26 cellular contexts compared by ENCODE assay signal in genomic region chr11:9525116-9525515, GRCh38. TPM values are rescaled to one million over a fixed set of nuclear protein-coding genes. Genes with fewer than 3 reads are reported as not detected.
DNase-seq lines count a peak whose midpoint lies in the region; FAIRE-seq and TF ChIP-seq lines count a peak whose summit lies in the region.
"Had no signal": no experiment of that assay in that cellular context is flagged by ENCODE, and none has a peak within 500 bp of the region (broad histone marks: within the 10 kb centered on the region; RNA-seq: fewer than 3 reads in every experiment).

No MANE protein-coding gene starts in this region.

- DNase-seq in GM12891 (ENCODE audit: insufficient read length, low spot score): no peak
- peak; percentile 64 for DNase-seq in M059J (ENCODE audit: low read depth)
- no peak for DNase-seq in chondrocyte (ENCODE audit: low spot score)
- DNase-seq in neuronal stem cell (ENCODE audit: low spot score): no peak
- no peak for DNase-seq in esophagus muscularis mucosa (ENCODE audit: extremely low spot score)
- no peak for DNase-seq in HFFc6
- DNase-seq in Karpas-422: no peak
- DNase-seq in WERI-Rb-1: no peak
- DNase-seq: activated CD4-positive, alpha-beta T cell treated with anti-CD3 and anti-CD28 coated beads for 4 hours; aorta; central memory CD4-positive, alpha-beta T cell; DMS153; GDM1; H9; KG1; NCI-H2081 treated with DMSO at 0.1 percent for 48 hours; NCI-H524; SHP77; spleen had no signal

- no peak overlapping the region for H3K18ac ChIP-seq in neuronal stem cell (ENCODE audit: low read length)

- no peak overlapping the region for H2AK5ac ChIP-seq in neuronal stem cell (ENCODE audit: low read depth, low read length)

- H4K8ac ChIP-seq in neuronal stem cell (ENCODE audit: low read depth, low read length): no peak overlapping the region

- H3K4me3 Mint-ChIP-seq in chondrocyte (ENCODE audit: unreplicated experiment) (no peak overlapping the region), HFFc6 (no peak overlapping the region)
- H3K4me3 Mint-ChIP-seq: activated naive CD4-positive, alpha-beta T cell treated with anti-CD3 and anti-CD28 coated beads, Interleukin-2, amount 50 U/mL, for 24 hours; activated T-helper 1 cell treated with anti-CD3 and anti-CD28 coated beads, Interleukin-12 subunit alpha, Interleukin-12 subunit beta, Interleukin-2, Interleukin-4 antibody, amounts not matched to agents 30 ng/mL and 10 ng/mL and 1 ng/mL, durations not matched to agents 14 hours and 24 hours and 36 hours; H9; stimulated activated naive CD8-positive, alpha-beta T cell treated with anti-CD3 and anti-CD28 coated beads, Interleukin-15, Interleukin-2, amounts not matched to agents 100 ng/mL and 50 ng/mL, for 24 hours had no signal

- no peak for TF ChIP-seq EP300 in esophagus muscularis mucosa (IDR thresholded peaks at IDR 0.05)

- no peaks in the 10 kb centered on the region for H3K9me2 ChIP-seq in Karpas-422 (replicated peaks; ENCODE audit: insufficient read depth, low read length)

- H3K27ac ChIP-seq in neuronal stem cell (replicated peaks; ENCODE audit: low read length) (no peak overlapping the region), esophagus muscularis mucosa (replicated peaks in 1 of 4) (peak overlapping the region in 2 of 4 donors; percentile 69 to 75), Karpas-422 (ENCODE audit: low read length) (no peak overlapping the region), WERI-Rb-1 (no peak overlapping the region)
- H3K27ac ChIP-seq: spleen, tibial nerve had no signal

- TF ChIP-seq CTCF in chondrocyte (IDR thresholded peaks at IDR 0.05): no peak
- TF ChIP-seq CTCF in esophagus muscularis mucosa (IDR thresholded peaks at IDR 0.05): no peak
- TF ChIP-seq CTCF in HFFc6 (IDR thresholded peaks at IDR 0.05): no peak
- TF ChIP-seq CTCF in WERI-Rb-1 (IDR thresholded peaks at IDR 0.05; ENCODE audit: low read depth, low read length): no peak

- H3K27ac Mint-ChIP-seq in chondrocyte (ENCODE audit: unreplicated experiment) (peak overlapping the region; percentile 61), HFFc6 (no peak overlapping the region)
- H3K27ac Mint-ChIP-seq: activated naive CD4-positive, alpha-beta T cell treated with anti-CD3 and anti-CD28 coated beads, Interleukin-2, amount 50 U/mL, for 24 hours; activated T-helper 1 cell treated with anti-CD3 and anti-CD28 coated beads, Interleukin-12 subunit alpha, Interleukin-12 subunit beta, Interleukin-2, Interleukin-4 antibody, amounts not matched to agents 30 ng/mL and 10 ng/mL and 1 ng/mL, durations not matched to agents 14 hours and 24 hours and 36 hours; H9; stimulated activated naive CD8-positive, alpha-beta T cell treated with anti-CD3 and anti-CD28 coated beads, Interleukin-15, Interleukin-2, amounts not matched to agents 100 ng/mL and 50 ng/mL, for 24 hours had no signal

- H2BK5ac ChIP-seq in neuronal stem cell (ENCODE audit: low read length): no peak overlapping the region

- H3K9ac ChIP-seq in neuronal stem cell (ENCODE audit: low read depth, low read length, poor library complexity) (peak overlapping the region; percentile 63), Karpas-422 (ENCODE audit: low read length) (no peak overlapping the region)

- no peaks in the 10 kb centered on the region for H3K27me3 ChIP-seq in neuronal stem cell (ENCODE audit: control insufficient read depth in 3 of 3, insufficient read depth in 3 of 3, low read depth in 1 of 3, low read length in 3 of 3)
- H3K27me3 ChIP-seq in esophagus muscularis mucosa: no peaks in the 10 kb centered on the region
- no peaks in the 10 kb centered on the region for H3K27me3 ChIP-seq in Karpas-422 (ENCODE audit: low read length)
- no peaks in the 10 kb centered on the region for H3K27me3 ChIP-seq in WERI-Rb-1 (ENCODE audit: insufficient read depth, low read depth, severe bottlenecking)
- H3K27me3 ChIP-seq: spleen, tibial nerve had no signal

- no peaks in the 10 kb centered on the region for H3K79me2 ChIP-seq in Karpas-422 (ENCODE audit: low read length)

- H3K9me3 Mint-ChIP-seq in chondrocyte (ENCODE audit: low read depth) (no peaks in the 10 kb centered on the region), HFFc6 (no peaks in the 10 kb centered on the region)
- H3K9me3 Mint-ChIP-seq: activated naive CD4-positive, alpha-beta T cell treated with anti-CD3 and anti-CD28 coated beads, Interleukin-2, amount 50 U/mL, for 24 hours; activated T-helper 1 cell treated with anti-CD3 and anti-CD28 coated beads, Interleukin-12 subunit alpha, Interleukin-12 subunit beta, Interleukin-2, Interleukin-4 antibody, amounts not matched to agents 30 ng/mL and 10 ng/mL and 1 ng/mL, durations not matched to agents 14 hours and 24 hours and 36 hours; H9; stimulated activated naive CD8-positive, alpha-beta T cell treated with anti-CD3 and anti-CD28 coated beads, Interleukin-15, Interleukin-2, amounts not matched to agents 100 ng/mL and 50 ng/mL, for 24 hours had no signal

- intact Hi-C loops in esophagus muscularis mucosa (cut with DNase I): no loop called here

- H3K4me1 ChIP-seq in neuronal stem cell (ENCODE audit: control insufficient read depth in 2 of 2, insufficient read depth in 1 of 2, low read depth in 1 of 2, low read length in 2 of 2) (peaks cover 0 to 11% of the 10 kb centered on the region in 2 donors), esophagus muscularis mucosa (peaks cover 20 to 53% (median 45%) of the 10 kb centered on the region in 4 donors), Karpas-422 (ENCODE audit: low read length) (no peaks in the 10 kb centered on the region)

- no peaks in the 10 kb centered on the region for H3K79me1 ChIP-seq in neuronal stem cell (ENCODE audit: low read depth, low read length)

- no peak overlapping the region for H3K23ac ChIP-seq in neuronal stem cell (ENCODE audit: low read depth, low read length, poor library complexity)

- no peaks in the 10 kb centered on the region for H3K27me3 Mint-ChIP-seq in chondrocyte (ENCODE audit: low read depth)
- H3K27me3 Mint-ChIP-seq in HFFc6 (ENCODE audit: insufficient read depth): no peaks in the 10 kb centered on the region
- H3K27me3 Mint-ChIP-seq: activated naive CD4-positive, alpha-beta T cell treated with anti-CD3 and anti-CD28 coated beads, Interleukin-2, amount 50 U/mL, for 24 hours; stimulated activated naive CD8-positive, alpha-beta T cell treated with anti-CD3 and anti-CD28 coated beads, Interleukin-15, Interleukin-2, amounts not matched to agents 100 ng/mL and 50 ng/mL, for 24 hours had no signal

- no peaks in the 10 kb centered on the region for H4K20me1 ChIP-seq in Karpas-422 (ENCODE audit: insufficient read depth, low read depth, low read length)

- H2AFZ ChIP-seq in neuronal stem cell (ENCODE audit: low read length) (no peak overlapping the region), Karpas-422 (ENCODE audit: low read length) (no peak overlapping the region)

- H3K4ac ChIP-seq in neuronal stem cell (ENCODE audit: low read length): no peak overlapping the region

- no peak overlapping the region for H2BK12ac ChIP-seq in neuronal stem cell (ENCODE audit: low read length)

- FAIRE-seq in GM12891 (lab: Jason Lieb, UNC): peak; percentile 13
- FAIRE-seq: keratinocyte had no signal

- H3K9me3 ChIP-seq in neuronal stem cell (replicated peaks in 1 of 2; ENCODE audit: control insufficient read depth in 2 of 2, insufficient read depth in 1 of 2, low read depth in 1 of 2, low read length in 2 of 2): no peaks in the 10 kb centered on the region
- no peaks in the 10 kb centered on the region for H3K9me3 ChIP-seq in esophagus muscularis mucosa
- no peaks in the 10 kb centered on the region for H3K9me3 ChIP-seq in Karpas-422 (ENCODE audit: low read length)
- no peaks in the 10 kb centered on the region for H3K9me3 ChIP-seq in WERI-Rb-1 (ENCODE audit: severe bottlenecking)
- H3K9me3 ChIP-seq: prostate gland, spleen, tibial nerve had no signal

- TF ChIP-seq POLR2A in GM12891 (IDR thresholded peaks at IDR 0.05; ENCODE audit: low read depth, low read length): no peak
- TF ChIP-seq POLR2A in esophagus muscularis mucosa (IDR thresholded peaks at IDR 0.05; ENCODE audit: low read depth): no peak

- H2BK15ac ChIP-seq in neuronal stem cell (ENCODE audit: low read length): no peak overlapping the region

- peaks cover 9 to 40% of the 10 kb centered on the region in 2 donors for H3K36me3 ChIP-seq in neuronal stem cell (replicated peaks in 1 of 2; ENCODE audit: control insufficient read depth in 2 of 2, insufficient read depth in 2 of 2, low read length in 2 of 2)
- H3K36me3 ChIP-seq in esophagus muscularis mucosa: peaks cover 5 to 51% (median 13%) of the 10 kb centered on the region in 4 donors
- H3K36me3 ChIP-seq in Karpas-422 (ENCODE audit: insufficient read depth, low read length): no peaks in the 10 kb centered on the region; the same call in 1 of the 2 replicates
- H3K36me3 ChIP-seq in WERI-Rb-1: peaks cover 5% of the 10 kb centered on the region
- H3K36me3 ChIP-seq: prostate gland had no signal

- H3K14ac ChIP-seq in neuronal stem cell (ENCODE audit: low read length): no peak overlapping the region

- H3K36me3 Mint-ChIP-seq in chondrocyte (ENCODE audit: low read depth): no peaks in the 10 kb centered on the region
- H3K36me3 Mint-ChIP-seq in HFFc6 (ENCODE audit: low read depth): peaks cover 6% of the 10 kb centered on the region; the same call in 1 of the 2 replicates

- H3K4me2 ChIP-seq in neuronal stem cell (ENCODE audit: insufficient read depth, low read length, poor library complexity, severe bottlenecking): no peak overlapping the region
- no peak overlapping the region for H3K4me2 ChIP-seq in Karpas-422 (ENCODE audit: low read depth, low read length, poor library complexity, severe bottlenecking)

- H3K4me1 Mint-ChIP-seq in chondrocyte (ENCODE audit: low read depth) (peaks cover 61% of the 10 kb centered on the region), HFFc6 (ENCODE audit: low read depth) (peaks cover 39% of the 10 kb centered on the region)
- H3K4me1 Mint-ChIP-seq: activated naive CD4-positive, alpha-beta T cell treated with anti-CD3 and anti-CD28 coated beads, Interleukin-2, amount 50 U/mL, for 24 hours had no signal

- H2BK120ac ChIP-seq in neuronal stem cell (ENCODE audit: low read depth, low read length): no peak overlapping the region

- H4K91ac ChIP-seq in neuronal stem cell (ENCODE audit: low read depth, low read length, poor library complexity): no peak overlapping the region

- H3K4me3 ChIP-seq in neuronal stem cell (ENCODE audit: low read length in 2 of 2) (no peak overlapping the region), esophagus muscularis mucosa (no peak overlapping the region), Karpas-422 (ENCODE audit: low read length) (no peak overlapping the region), WERI-Rb-1 (ENCODE audit: low read depth, low read length) (no peak overlapping the region)
- H3K4me3 ChIP-seq: lung, prostate gland, spleen, tibial nerve had no signal

- no CpG with 5 or more reads among the region's 3 CpGs for WGBS in neuronal stem cell (ENCODE audit: extremely low coverage in 2 of 2, insufficient read length in 2 of 2, insufficient replicate concordance in 1 of 2), 2 donors
- 85% methylated on average over 3 of the region's 3 CpGs for WGBS in esophagus muscularis mucosa

RNA-seq across cellular contexts. Expression of gene WEE1, which starts 48.4 kb away (rescaled TPM):
- 14.3 TPM for polyA plus RNA-seq in GM12891 (2012; ENCODE audit: low read depth, missing spikeins)
- total RNA-seq in M059J (2014; rRNA removed; shearing (Covaris generic)): 72.7 and 74.8 TPM in 2 replicates
- 17.8 to 31.2 TPM (median 17.8 TPM) in 3 replicates for total RNA-seq in chondrocyte
- 47.6 TPM for polyA plus RNA-seq in neuronal stem cell (2013, experiment 1 of 2)
- polyA plus RNA-seq in neuronal stem cell (2013, experiment 2 of 2): 47.9 TPM
- 10 to 100 TPM; 34.5 to 55.6 (median 41.6) TPM for total RNA-seq in esophagus muscularis mucosa
- 10 to 100 TPM; 28.3 to 45.6 (median 39.4) TPM for total RNA-seq in HFFc6 (2021; fragmentation: NEBNext Ultra II Directional; extraction: Animal tissue kit (Norgen Biotek cat#: 25700))
- 74.0 and 107 TPM in 2 replicates for total RNA-seq in Karpas-422 (2014; rRNA removed; shearing (Covaris generic); ENCODE audit: low replicate concordance)
